ENCODE assay signal across 21 cellular contexts in genomic region chr18:41593276-41593675, GRCh38.
DNase-seq lines count a peak whose midpoint lies in the region; ATAC-seq and TF ChIP-seq lines count a peak whose summit lies in the region.
"Had no signal": no experiment of that assay in that cellular context is flagged by ENCODE, and none has a peak within 500 bp of the region (broad histone marks: within the 10 kb centered on the region; RNA-seq: fewer than 3 reads in every experiment).

No MANE protein-coding gene starts in this region.

- H3K36me3 ChIP-seq in PC-3 (ENCODE audit: low read depth, low read length): no peaks in the 10 kb centered on the region
- H3K36me3 ChIP-seq: MG63, Peyer's patch had no signal

- no peak overlapping the region for H3K4me3 ChIP-seq in PC-3 (ENCODE audit: low read length)
- no peak overlapping the region for H3K4me3 ChIP-seq in fibroblast of pulmonary artery (replicated peaks; ENCODE audit: low read depth, low read length)
- H3K4me3 ChIP-seq: MG63, Peyer's patch had no signal

- H3K4me1 ChIP-seq in PC-3 (ENCODE audit: insufficient read depth, low read length): no peaks in the 10 kb centered on the region
- H3K4me1 ChIP-seq: Peyer's patch had no signal

- no TSS peak for BruUV-seq in PC-3 (replicated peaks; lab: Mats Ljungman, UMichigan)

- no peak for TF ChIP-seq CTCF in PC-3 (conservative IDR thresholded peaks at IDR 0.05; ENCODE audit: low read depth, low read length)
- no peak for TF ChIP-seq CTCF in fibroblast of pulmonary artery (IDR thresholded peaks at IDR 0.05; ENCODE audit: low read length, missing control alignments)

- no peaks in the 10 kb centered on the region for H3K27me3 ChIP-seq in PC-3 (ENCODE audit: low read length)
- H3K27me3 ChIP-seq: MG63, Peyer's patch had no signal

- H2AFZ ChIP-seq in PC-3 (ENCODE audit: low read length): no peak overlapping the region

- no peaks in the 10 kb centered on the region for H3F3A ChIP-seq in PC-3 (ENCODE audit: low read length, unreplicated experiment)

- no peak overlapping the region for H3K27ac ChIP-seq in PC-3 (ENCODE audit: low read length)
- H3K27ac ChIP-seq: 22Rv1, Peyer's patch had no signal

- H3K79me2 ChIP-seq in PC-3 (ENCODE audit: low read length): no peaks in the 10 kb centered on the region

- no peaks in the 10 kb centered on the region for H3K9me2 ChIP-seq in PC-3 (replicated peaks; ENCODE audit: low read length)

- no peaks in the 10 kb centered on the region for H3K9me3 ChIP-seq in PC-3 (ENCODE audit: low read length)
- H3K9me3 ChIP-seq: MG63, Peyer's patch had no signal

- no peak overlapping the region for H3K9ac ChIP-seq in PC-3 (ENCODE audit: low read length)

- H3K4me2 ChIP-seq in PC-3 (ENCODE audit: low read length): no peak overlapping the region

- ATAC-seq in PC-3: peak; percentile 66
- ATAC-seq in HG03139 (IDR thresholded peaks at IDR 0.05; ENCODE audit: unreplicated experiment): no peak
- ATAC-seq: CD8-positive, alpha-beta T cell; SK-N-SH treated with all-trans-retinoic acid at 6 μM for 48 hours had no signal

- intact Hi-C loops in PC-3 (cut with micrococcal nuclease): no loop called here

- H4K20me1 ChIP-seq in PC-3 (ENCODE audit: low read length): no peaks in the 10 kb centered on the region

- POLR2A ChIA-PET in PC-3 (lab: Charles Lee; ENCODE audit: unreplicated experiment): no interaction called here

- peak; percentile 2 for DNase-seq in AG08395 (ENCODE audit: low spot score)
- DNase-seq in PC-3: peak; percentile 18
- DNase-seq in fibroblast of pulmonary artery (ENCODE audit: low read depth): peak; percentile 13
- DNase-seq in renal cortical epithelial cell (ENCODE audit: low read depth): peak; percentile 5
- DNase-seq in NCI-H446 treated with DMSO at 0.1 percent for 48 hours (lab: John Stamatoyannopoulos, UW): no peak
- DNase-seq in inferior parietal cortex (ENCODE audit: extremely low spot score): no peak
- DNase-seq in NCI-H226: no peak
- DNase-seq: ACHN; C1 segment of cervical spinal cord; CD8-positive, alpha-beta T cell; GDM1; MG63; NCI-H1417; NCI-H1694 treated with DMSO at 0.1 percent for 48 hours; NCI-H2081 treated with DMSO at 0.1 percent for 48 hours; NCI-H524; NCI-H82; Peyer's patch had no signal

- CTCF ChIA-PET in PC-3 (lab: Charles Lee): no interaction called here

Comparison
In these comparisons a context has a peak if more than half of its experiments do, and no peak if none do; other contexts are left out.
1. DNase-seq: peak in AG08395 (single experiment), PC-3 (single experiment), fibroblast of pulmonary artery (single experiment) and renal cortical epithelial cell (single experiment); none in NCI-H446 treated with DMSO at 0.1 percent for 48 hours (single experiment), inferior parietal cortex (single experiment) and NCI-H226 (single experiment).